1 cellular context compared by ENCODE assay signal in the genomic region with DNA sequence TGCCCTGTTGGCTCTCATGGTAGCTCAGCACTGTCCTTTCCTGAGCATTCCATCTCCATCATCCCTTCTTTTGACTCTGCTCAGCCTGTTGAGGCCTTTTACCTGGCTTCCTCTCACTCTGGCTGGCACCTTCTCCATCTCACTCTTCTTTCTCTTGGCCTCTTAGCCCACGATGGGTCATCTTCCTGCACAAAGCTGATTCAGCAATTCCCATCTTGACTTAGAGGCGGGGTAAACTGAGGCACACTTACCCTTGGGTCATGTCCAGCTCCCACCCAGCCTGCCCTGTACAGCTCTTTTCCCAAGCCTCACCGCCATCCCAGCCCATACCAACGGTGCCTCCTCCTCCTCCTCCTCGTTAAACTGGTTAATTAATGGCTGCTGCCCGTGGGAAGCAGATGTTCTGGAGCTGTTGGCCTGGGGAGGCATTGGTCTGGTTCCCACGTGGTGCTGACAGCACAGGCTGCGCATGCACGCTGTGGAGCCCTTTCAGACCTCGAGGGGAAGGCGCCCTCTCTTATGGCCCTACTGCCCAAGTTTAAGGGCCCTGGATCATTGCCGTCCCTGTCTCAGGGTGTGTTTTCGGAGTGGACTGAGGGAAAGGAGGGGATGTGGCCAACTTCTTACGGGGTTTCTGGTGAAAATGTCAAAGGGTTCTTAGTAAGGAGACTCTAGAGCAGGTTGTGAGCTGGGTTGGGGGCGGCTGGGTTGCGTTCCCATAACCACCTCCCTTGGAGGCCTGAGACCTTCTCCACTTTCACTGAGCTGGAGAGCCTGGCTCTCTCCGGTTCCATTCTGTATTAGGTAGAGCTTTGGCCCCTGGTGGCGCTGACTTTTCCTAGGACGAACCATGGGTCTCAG.
TF ChIP-seq lines count a peak whose summit lies in the region.

No MANE protein-coding gene starts in this region.

TF ChIP-seq in HepG2, 621 proteins besides CTCF, POLR2A, EP300 and RAD21:
- no peak for TF ChIP-seq CHD4 (IDR thresholded peaks at IDR 0.05; ENCODE audit: borderline replicate concordance, low read length)
- TF ChIP-seq TCF7 (IDR thresholded peaks at IDR 0.05; ENCODE audit: low read depth) = no peak
- TF ChIP-seq, protein P1, sequence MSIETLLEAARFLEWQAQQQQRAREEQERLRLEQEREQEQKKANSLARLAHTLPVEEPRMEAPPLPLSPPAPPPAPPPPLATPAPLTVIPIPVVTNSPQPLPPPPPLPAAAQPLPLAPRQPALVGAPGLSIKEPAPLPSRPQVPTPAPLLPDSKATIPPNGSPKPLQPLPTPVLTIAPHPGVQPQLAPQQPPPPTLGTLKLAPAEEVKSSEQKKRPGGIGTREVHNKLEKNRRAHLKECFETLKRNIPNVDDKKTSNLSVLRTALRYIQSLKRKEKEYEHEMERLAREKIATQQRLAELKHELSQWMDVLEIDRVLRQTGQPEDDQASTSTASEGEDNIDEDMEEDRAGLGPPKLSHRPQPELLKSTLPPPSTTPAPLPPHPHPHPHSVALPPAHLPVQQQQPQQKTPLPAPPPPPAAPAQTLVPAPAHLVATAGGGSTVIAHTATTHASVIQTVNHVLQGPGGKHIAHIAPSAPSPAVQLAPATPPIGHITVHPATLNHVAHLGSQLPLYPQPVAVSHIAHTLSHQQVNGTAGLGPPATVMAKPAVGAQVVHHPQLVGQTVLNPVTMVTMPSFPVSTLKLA (IDR thresholded peaks at IDR 0.05) = peak; percentile 66
- no peak for TF ChIP-seq IRF9 (CRISPR knock-in tag; IDR thresholded peaks at IDR 0.05; ENCODE audit: borderline replicate concordance)
- TF ChIP-seq, protein P2, sequence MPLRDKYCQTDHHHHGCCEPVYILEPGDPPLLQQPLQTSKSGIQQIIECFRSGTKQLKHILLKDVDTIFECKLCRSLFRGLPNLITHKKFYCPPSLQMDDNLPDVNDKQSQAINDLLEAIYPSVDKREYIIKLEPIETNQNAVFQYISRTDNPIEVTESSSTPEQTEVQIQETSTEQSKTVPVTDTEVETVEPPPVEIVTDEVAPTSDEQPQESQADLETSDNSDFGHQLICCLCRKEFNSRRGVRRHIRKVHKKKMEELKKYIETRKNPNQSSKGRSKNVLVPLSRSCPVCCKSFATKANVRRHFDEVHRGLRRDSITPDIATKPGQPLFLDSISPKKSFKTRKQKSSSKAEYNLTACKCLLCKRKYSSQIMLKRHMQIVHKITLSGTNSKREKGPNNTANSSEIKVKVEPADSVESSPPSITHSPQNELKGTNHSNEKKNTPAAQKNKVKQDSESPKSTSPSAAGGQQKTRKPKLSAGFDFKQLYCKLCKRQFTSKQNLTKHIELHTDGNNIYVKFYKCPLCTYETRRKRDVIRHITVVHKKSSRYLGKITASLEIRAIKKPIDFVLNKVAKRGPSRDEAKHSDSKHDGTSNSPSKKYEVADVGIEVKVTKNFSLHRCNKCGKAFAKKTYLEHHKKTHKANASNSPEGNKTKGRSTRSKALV (CRISPR knock-in tag; IDR thresholded peaks at IDR 0.05) = no peak
- TF ChIP-seq MAFK (conservative IDR thresholded peaks at IDR 0.05 in 1 of 2, IDR thresholded peaks at IDR 0.05 in 1 of 2; ENCODE audit: low read length in 2 of 2) = peak; percentile 89 to 95
- TF ChIP-seq DR1 (CRISPR knock-in tag; IDR thresholded peaks at IDR 0.05) = no peak
- no peak for TF ChIP-seq ZNF441 (CRISPR knock-in tag; IDR thresholded peaks at IDR 0.05; ENCODE audit: borderline replicate concordance)
- no peak for TF ChIP-seq GLMP (CRISPR knock-in tag; IDR thresholded peaks at IDR 0.05; ENCODE audit: borderline replicate concordance)
- no peak for TF ChIP-seq ZNF883 (CRISPR knock-in tag; IDR thresholded peaks at IDR 0.05; ENCODE audit: not compliant biosample characterization)
- TF ChIP-seq ZNF318 (CRISPR knock-in tag; IDR thresholded peaks at IDR 0.05) = no peak
- TF ChIP-seq MATR3 (CRISPR knock-in tag; IDR thresholded peaks at IDR 0.05) = no peak
- TF ChIP-seq, protein P3, sequence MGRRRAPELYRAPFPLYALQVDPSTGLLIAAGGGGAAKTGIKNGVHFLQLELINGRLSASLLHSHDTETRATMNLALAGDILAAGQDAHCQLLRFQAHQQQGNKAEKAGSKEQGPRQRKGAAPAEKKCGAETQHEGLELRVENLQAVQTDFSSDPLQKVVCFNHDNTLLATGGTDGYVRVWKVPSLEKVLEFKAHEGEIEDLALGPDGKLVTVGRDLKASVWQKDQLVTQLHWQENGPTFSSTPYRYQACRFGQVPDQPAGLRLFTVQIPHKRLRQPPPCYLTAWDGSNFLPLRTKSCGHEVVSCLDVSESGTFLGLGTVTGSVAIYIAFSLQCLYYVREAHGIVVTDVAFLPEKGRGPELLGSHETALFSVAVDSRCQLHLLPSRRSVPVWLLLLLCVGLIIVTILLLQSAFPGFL (CRISPR knock-in tag; IDR thresholded peaks at IDR 0.05) = no peak
- TF ChIP-seq ZNF333 (CRISPR knock-in tag; IDR thresholded peaks at IDR 0.05; ENCODE audit: borderline replicate concordance) = no peak
- TF ChIP-seq MAFF (IDR thresholded peaks at IDR 0.05; ENCODE audit: low read depth, low read length) = peak; percentile 83
